1 cellular context compared by ENCODE assay signal in the genomic region with DNA sequence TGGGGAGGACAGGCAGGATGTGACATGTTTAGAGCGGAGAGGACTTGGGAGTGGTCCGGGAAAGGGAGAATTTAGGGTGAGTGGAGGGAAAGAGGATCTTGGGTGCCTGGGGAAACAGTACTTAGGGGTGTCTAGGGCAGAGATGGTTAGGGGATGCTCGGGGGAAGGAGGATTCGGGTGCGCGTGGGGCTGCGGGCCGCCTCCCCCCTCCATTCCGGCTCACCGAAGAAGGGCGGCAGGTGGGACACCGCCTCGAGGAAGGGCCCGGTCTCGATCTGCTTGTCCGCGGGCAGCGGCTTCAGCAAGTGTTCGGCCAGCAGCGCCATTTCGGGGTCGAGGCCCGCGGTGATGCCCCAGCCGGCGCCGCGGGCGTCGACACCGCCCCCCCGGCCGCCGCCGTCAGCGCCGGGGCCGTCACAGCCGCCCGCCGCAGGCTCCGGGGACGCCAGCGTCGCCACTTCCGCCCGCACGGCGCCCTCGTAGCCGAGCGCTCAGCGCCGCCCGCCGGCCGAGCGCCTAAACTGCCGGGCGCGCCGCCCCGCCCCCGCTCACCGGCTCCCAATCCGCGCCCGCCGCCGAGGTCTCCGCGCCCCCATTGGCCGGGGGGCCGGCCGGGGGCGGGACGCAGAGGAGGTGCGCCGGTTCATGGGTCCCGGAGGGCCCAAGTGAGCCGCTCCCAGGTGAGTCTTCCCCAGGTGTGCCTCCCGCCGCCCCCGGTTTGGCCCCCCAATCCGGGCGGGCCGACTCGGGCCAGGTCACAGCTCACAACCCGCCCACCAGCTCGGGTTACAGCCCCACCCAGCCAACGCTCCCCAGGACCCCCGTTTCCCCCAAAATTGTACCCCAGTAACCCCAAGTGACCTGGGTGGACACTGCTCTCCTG.
TF ChIP-seq lines count a peak whose summit lies in the region.

Gene GLTP (minus strand): TSS at position 493 of the 883 bp plus-strand sequence. CDS start 167 bp downstream, at position 326.

TF ChIP-seq in HepG2, 621 proteins besides CTCF, POLR2A, EP300 and RAD21 (continued from another document and continues in another):
- TF ChIP-seq ZNF800 (CRISPR knock-in tag; IDR thresholded peaks at IDR 0.05) (no peak), ZNF782 (CRISPR knock-in tag; IDR thresholded peaks at IDR 0.05; ENCODE audit: borderline replicate concordance) (0 out of 2 replicates have a peak, but pooled peaks have one; percentile 22), CCAR2 (optimal IDR thresholded peaks at IDR 0.05; ENCODE audit: low read depth, low read length) (no peak), IKZF4 (CRISPR knock-in tag; IDR thresholded peaks at IDR 0.05; ENCODE audit: borderline replicate concordance, low read depth, not compliant biosample characterization) (peak; percentile 74), EHMT2 (IDR thresholded peaks at IDR 0.05; ENCODE audit: borderline replicate concordance, low read depth, low read length) (no peak), HNRNPLL (IDR thresholded peaks at IDR 0.05; ENCODE audit: low read depth, low read length, poor library complexity, severe bottlenecking) (no peak), SAP130 (CRISPR knock-in tag; IDR thresholded peaks at IDR 0.05; ENCODE audit: low read depth) (peak; percentile 57; the same call in 1 of the 2 replicates), ONECUT2 (CRISPR knock-in tag; IDR thresholded peaks at IDR 0.05) (no peak), ZFY (CRISPR knock-in tag; IDR thresholded peaks at IDR 0.05) (peak; percentile 48), DBP (CRISPR knock-in tag; IDR thresholded peaks at IDR 0.05; ENCODE audit: not compliant biosample characterization) (no peak), POLR2G (IDR thresholded peaks at IDR 0.05; ENCODE audit: low read depth, low read length) (no peak; the same call in 1 of the 2 replicates), ARID5B (CRISPR knock-in tag; IDR thresholded peaks at IDR 0.05) (no peak), ARNTL (CRISPR knock-in tag; IDR thresholded peaks at IDR 0.05) (no peak), DR1 (CRISPR knock-in tag; IDR thresholded peaks at IDR 0.05) (no peak), ZMAT3 (CRISPR knock-in tag; conservative IDR thresholded peaks at IDR 0.05) (peak; percentile 22; the same call in 1 of the 2 replicates), KDM6A (CRISPR knock-in tag; IDR thresholded peaks at IDR 0.05; ENCODE audit: low read depth) (no peak), SAFB2 (CRISPR knock-in tag; IDR thresholded peaks at IDR 0.05; ENCODE audit: borderline replicate concordance, low read depth) (no peak), ATF2 (CRISPR knock-in tag; IDR thresholded peaks at IDR 0.05) (no peak), ZNF318 (CRISPR knock-in tag; IDR thresholded peaks at IDR 0.05) (0 out of 2 replicates have a peak, but pooled peaks have one; percentile 31), KDM2A (CRISPR knock-in tag; IDR thresholded peaks at IDR 0.05; ENCODE audit: borderline replicate concordance, low read depth) (0 out of 2 replicates have a peak, but pooled peaks have one; percentile 19), ZMAT5 (CRISPR knock-in tag; IDR thresholded peaks at IDR 0.05; ENCODE audit: borderline replicate concordance, low read depth) (no peak), HOXA3 (CRISPR knock-in tag; IDR thresholded peaks at IDR 0.05) (peak; percentile 81), MAZ (IDR thresholded peaks at IDR 0.05; ENCODE audit: borderline replicate concordance, low read depth, low read length) (no peak), MAZ (CRISPR knock-in tag; IDR thresholded peaks at IDR 0.05; ENCODE audit: low read depth) (peak; percentile 52; the same call in 1 of the 2 replicates), ZNF83 (CRISPR knock-in tag; IDR thresholded peaks at IDR 0.05; ENCODE audit: borderline replicate concordance) (no peak), RORA (CRISPR knock-in tag; IDR thresholded peaks at IDR 0.05) (no peak), SP4 (CRISPR knock-in tag; IDR thresholded peaks at IDR 0.05) (peak; percentile 91), SKI (IDR thresholded peaks at IDR 0.05; ENCODE audit: partially characterized antibody) (peak; percentile 75)
- TF ChIP-seq, protein P1, sequence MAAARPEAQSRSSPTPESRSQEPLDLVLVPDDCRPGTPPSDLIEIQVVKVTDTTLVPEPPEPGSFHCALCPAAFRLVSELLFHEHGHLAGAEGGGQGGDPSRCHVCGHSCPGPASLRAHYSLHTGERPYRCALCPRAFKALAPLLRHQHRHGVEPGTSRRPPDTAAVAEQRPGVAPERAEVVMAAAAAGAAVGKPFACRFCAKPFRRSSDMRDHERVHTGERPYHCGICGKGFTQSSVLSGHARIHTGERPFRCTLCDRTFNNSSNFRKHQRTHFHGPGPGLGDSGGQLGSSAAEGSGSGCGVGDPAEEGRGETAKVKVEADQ (CRISPR knock-in tag; IDR thresholded peaks at IDR 0.05; ENCODE audit: borderline replicate concordance): 0 out of 2 replicates have a peak, but pooled peaks have one; percentile 31
- TF ChIP-seq, protein P2, sequence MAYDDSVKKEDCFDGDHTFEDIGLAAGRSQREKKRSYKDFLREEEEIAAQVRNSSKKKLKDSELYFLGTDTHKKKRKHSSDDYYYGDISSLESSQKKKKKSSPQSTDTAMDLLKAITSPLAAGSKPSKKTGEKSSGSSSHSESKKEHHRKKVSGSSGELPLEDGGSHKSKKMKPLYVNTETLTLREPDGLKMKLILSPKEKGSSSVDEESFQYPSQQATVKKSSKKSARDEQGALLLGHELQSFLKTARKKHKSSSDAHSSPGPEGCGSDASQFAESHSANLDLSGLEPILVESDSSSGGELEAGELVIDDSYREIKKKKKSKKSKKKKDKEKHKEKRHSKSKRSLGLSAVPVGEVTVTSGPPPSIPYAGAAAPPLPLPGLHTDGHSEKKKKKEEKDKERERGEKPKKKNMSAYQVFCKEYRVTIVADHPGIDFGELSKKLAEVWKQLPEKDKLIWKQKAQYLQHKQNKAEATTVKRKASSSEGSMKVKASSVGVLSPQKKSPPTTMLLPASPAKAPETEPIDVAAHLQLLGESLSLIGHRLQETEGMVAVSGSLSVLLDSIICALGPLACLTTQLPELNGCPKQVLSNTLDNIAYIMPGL (CRISPR knock-in tag; IDR thresholded peaks at IDR 0.05; ENCODE audit: borderline replicate concordance in 1 of 2, low read depth in 1 of 2): peak in 1 of 2 experiments; percentile 15; a peak in 1 of 4 replicates
